Comparison of ENCODE assay signal across 12 cellular contexts in the genomic region with DNA sequence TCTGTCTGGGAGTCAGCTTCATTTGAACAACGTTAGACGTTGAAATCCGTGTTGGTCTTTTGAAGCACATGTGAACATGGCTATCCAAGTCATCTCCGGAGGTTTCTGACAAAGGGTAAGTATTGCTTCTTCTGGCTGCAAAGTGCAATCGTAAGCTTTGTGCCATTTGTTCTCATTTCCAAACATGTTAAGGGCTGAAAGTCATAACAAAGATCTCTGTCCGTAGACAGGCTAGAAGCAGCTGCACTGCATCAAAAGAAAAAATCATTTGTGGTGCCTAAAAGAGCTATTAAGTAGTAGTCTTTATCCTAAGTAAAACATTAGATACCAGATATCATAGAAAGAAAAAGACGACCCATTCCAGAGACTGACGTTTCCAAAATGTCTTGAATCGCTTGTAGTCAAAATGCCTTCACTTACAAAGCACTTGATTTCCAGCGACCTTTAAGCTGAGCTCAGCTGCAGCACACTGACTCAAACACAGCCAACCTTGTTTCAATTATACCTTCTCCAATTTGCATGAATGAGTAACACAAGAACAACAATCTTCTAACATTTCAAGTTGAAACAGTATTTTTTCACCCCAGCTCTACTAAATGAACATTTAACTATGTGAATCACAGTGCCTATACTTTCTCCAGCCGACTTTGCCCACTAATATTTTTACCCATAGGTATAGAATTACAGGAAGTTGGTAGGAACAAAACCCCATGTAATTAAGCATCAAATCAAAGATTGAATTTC.
DNase-seq lines count a peak whose midpoint lies in the region; ATAC-seq and TF ChIP-seq lines count a peak whose summit lies in the region.
"Had no signal": no experiment of that assay in that cellular context is flagged by ENCODE, and none has a peak within 500 bp of the region (broad histone marks: within the 10 kb centered on the region; RNA-seq: fewer than 3 reads in every experiment).

No MANE protein-coding gene starts in this region.

- H3K36me3 Mint-ChIP-seq in activated T-helper 2 cell treated with anti-CD3 and anti-CD28 coated beads, Interferon-gamma antibody, Interleukin-2, Interleukin-4, amounts not matched to agents 10 μg/mL and 5 μg/mL and 100 μg/mL, durations not matched to agents 14 hours and 24 hours and 36 hours (ENCODE audit: low read depth): no peaks in the 10 kb centered on the region

- H3K27ac ChIP-seq in RWPE2 (ENCODE audit: poor library complexity, severe bottlenecking): peak overlapping the region; percentile 98
- H3K27ac ChIP-seq in psoas muscle: peak overlapping the region; percentile 82

- no peaks in the 10 kb centered on the region for H3K27me3 ChIP-seq in RWPE2 (ENCODE audit: insufficient read depth, poor library complexity, severe bottlenecking)
- H3K27me3 ChIP-seq in psoas muscle (ENCODE audit: insufficient read depth in 3 of 3, low read length in 2 of 3): no peaks in the 10 kb centered on the region

- H3K4me1 Mint-ChIP-seq in activated T-helper 2 cell treated with anti-CD3 and anti-CD28 coated beads, Interferon-gamma antibody, Interleukin-2, Interleukin-4, amounts not matched to agents 10 μg/mL and 5 μg/mL and 100 μg/mL, durations not matched to agents 14 hours and 24 hours and 36 hours (ENCODE audit: low read depth): peaks cover 3% of the 10 kb centered on the region
- H3K4me1 Mint-ChIP-seq: central memory CD8-positive, alpha-beta T cell had no signal

- H3K4me3 ChIP-seq in RWPE2 (ENCODE audit: severe bottlenecking) (peak overlapping the region; percentile 35), fibroblast of mammary gland (ENCODE audit: control insufficient read depth, low read depth, low read length) (peak overlapping the region; percentile 52), psoas muscle (peak overlapping the region; percentile 68)

- intact Hi-C loops in psoas muscle (cut with DNase I): loop anchor here in 1 of 2 donors (5.0 to 10.0 kb wide), 3 partner anchors 50 to 270 kb away; no protein-coding TSS in a partner anchor
- intact Hi-C loops in activated T-helper 2 cell treated with anti-CD3 and anti-CD28 coated beads, Interferon-gamma antibody, Interleukin-2, Interleukin-4, amounts not matched to agents 10 μg/mL and 5 μg/mL and 100 μg/mL, durations not matched to agents 14 hours and 24 hours and 36 hours (cut with micrococcal nuclease): no loop called here

- H3K9me3 Mint-ChIP-seq in activated T-helper 2 cell treated with anti-CD3 and anti-CD28 coated beads, Interferon-gamma antibody, Interleukin-2, Interleukin-4, amounts not matched to agents 10 μg/mL and 5 μg/mL and 100 μg/mL, durations not matched to agents 14 hours and 24 hours and 36 hours: no peaks in the 10 kb centered on the region
- H3K9me3 Mint-ChIP-seq: activated CD8-positive, alpha-beta T cell treated with anti-CD3 and anti-CD28 coated beads for 36 hours; central memory CD8-positive, alpha-beta T cell had no signal

- WGBS in psoas muscle, 3 donors: 30 to 38% (median 36%) methylated on average over 11 of the region's 11 CpGs

- H3K36me3 ChIP-seq in RWPE2 (ENCODE audit: low read depth) (peaks cover 10% of the 10 kb centered on the region), psoas muscle (ENCODE audit: insufficient read depth in 1 of 2, low read depth in 1 of 2) (no peaks in the 10 kb centered on the region)

- no peak overlapping the region for H3K4me3 Mint-ChIP-seq in activated T-helper 2 cell treated with anti-CD3 and anti-CD28 coated beads, Interferon-gamma antibody, Interleukin-2, Interleukin-4, amounts not matched to agents 10 μg/mL and 5 μg/mL and 100 μg/mL, durations not matched to agents 14 hours and 24 hours and 36 hours (ENCODE audit: low read depth)
- H3K4me3 Mint-ChIP-seq: activated CD8-positive, alpha-beta T cell treated with anti-CD3 and anti-CD28 coated beads for 36 hours; central memory CD8-positive, alpha-beta T cell had no signal

- H3K4me1 ChIP-seq in RWPE2 (ENCODE audit: insufficient read depth, poor library complexity, severe bottlenecking) (peaks cover 36% of the 10 kb centered on the region), psoas muscle (no peaks in the 10 kb centered on the region)

- H3K27me3 Mint-ChIP-seq in activated T-helper 2 cell treated with anti-CD3 and anti-CD28 coated beads, Interferon-gamma antibody, Interleukin-2, Interleukin-4, amounts not matched to agents 10 μg/mL and 5 μg/mL and 100 μg/mL, durations not matched to agents 14 hours and 24 hours and 36 hours (ENCODE audit: low read depth): no peaks in the 10 kb centered on the region
- H3K27me3 Mint-ChIP-seq: activated CD8-positive, alpha-beta T cell treated with anti-CD3 and anti-CD28 coated beads for 36 hours; central memory CD8-positive, alpha-beta T cell had no signal

- peak; percentile 66 for ATAC-seq in RWPE2 (ENCODE audit: low read depth)
- ATAC-seq in psoas muscle: peak; percentile 54 to 70 (median 60)
- ATAC-seq: activated CD8-positive, alpha-beta T cell treated with anti-CD3 and anti-CD28 coated beads for 36 hours had no signal

- TF ChIP-seq CTCF in RWPE2 (IDR thresholded peaks at IDR 0.05; ENCODE audit: poor library complexity, severe bottlenecking): no peak
- TF ChIP-seq CTCF in fibroblast of mammary gland (conservative IDR thresholded peaks at IDR 0.05; ENCODE audit: control insufficient read depth, insufficient read depth, low read depth, low read length): no peak
- no peak for TF ChIP-seq CTCF in psoas muscle (IDR thresholded peaks at IDR 0.05)

- DNase-seq in ELR (ENCODE audit: low read depth): peak; percentile 87
- no peak for DNase-seq in RWPE2 (ENCODE audit: low spot score)
- DNase-seq in fibroblast of mammary gland (ENCODE audit: low read depth): peak; percentile 94
- no peak for DNase-seq in psoas muscle
- DNase-seq in NCI-H82 (lab: John Stamatoyannopoulos, UW): no peak
- no peak for DNase-seq in activated T-helper 2 cell treated with anti-CD3 and anti-CD28 coated beads, Interferon-gamma antibody, Interleukin-2, Interleukin-4, amounts not matched to agents 10 μg/mL and 5 μg/mL and 100 μg/mL, durations not matched to agents 14 hours and 24 hours and 36 hours (ENCODE audit: low spot score)
- DNase-seq in stimulated activated CD4-positive, alpha-beta T cell treated with anti-CD3 and anti-CD28 coated beads, Interleukin-4, amount 100 ng/mL, for 4 hours: no peak
- no peak for DNase-seq in HK-2 (ENCODE audit: unreplicated experiment)
- DNase-seq: activated CD8-positive, alpha-beta T cell treated with anti-CD3 and anti-CD28 coated beads for 36 hours; NCI-H2029; SHP77 treated with DMSO at 0.1 percent for 48 hours had no signal

- H3K9me3 ChIP-seq in RWPE2 (ENCODE audit: severe bottlenecking) (no peaks in the 10 kb centered on the region), psoas muscle (no peaks in the 10 kb centered on the region)

- no peak overlapping the region for H3K27ac Mint-ChIP-seq in activated T-helper 2 cell treated with anti-CD3 and anti-CD28 coated beads, Interferon-gamma antibody, Interleukin-2, Interleukin-4, amounts not matched to agents 10 μg/mL and 5 μg/mL and 100 μg/mL, durations not matched to agents 14 hours and 24 hours and 36 hours
- H3K27ac Mint-ChIP-seq: activated CD8-positive, alpha-beta T cell treated with anti-CD3 and anti-CD28 coated beads for 36 hours had no signal

Comparison
In these comparisons a context has a peak if more than half of its experiments do, and no peak if none do; other contexts are left out.
1. DNase-seq: peak in ELR (single experiment) and fibroblast of mammary gland (single experiment); none in RWPE2 (single experiment), psoas muscle (0 of 2), NCI-H82 (single experiment), activated T-helper 2 cell treated with anti-CD3 and anti-CD28 coated beads, Interferon-gamma antibody, Interleukin-2, Interleukin-4, amounts not matched to agents 10 μg/mL and 5 μg/mL and 100 μg/mL, durations not matched to agents 14 hours and 24 hours and 36 hours (single experiment), stimulated activated CD4-positive, alpha-beta T cell treated with anti-CD3 and anti-CD28 coated beads, Interleukin-4, amount 100 ng/mL, for 4 hours (0 of 2) and HK-2 (single experiment).
2. Peak in every context shown above with its lines, with median percentiles within 50 percentile points of each other: H3K4me3 ChIP-seq.